Comparison of ENCODE assay signal across 31 cellular contexts in the genomic region with DNA sequence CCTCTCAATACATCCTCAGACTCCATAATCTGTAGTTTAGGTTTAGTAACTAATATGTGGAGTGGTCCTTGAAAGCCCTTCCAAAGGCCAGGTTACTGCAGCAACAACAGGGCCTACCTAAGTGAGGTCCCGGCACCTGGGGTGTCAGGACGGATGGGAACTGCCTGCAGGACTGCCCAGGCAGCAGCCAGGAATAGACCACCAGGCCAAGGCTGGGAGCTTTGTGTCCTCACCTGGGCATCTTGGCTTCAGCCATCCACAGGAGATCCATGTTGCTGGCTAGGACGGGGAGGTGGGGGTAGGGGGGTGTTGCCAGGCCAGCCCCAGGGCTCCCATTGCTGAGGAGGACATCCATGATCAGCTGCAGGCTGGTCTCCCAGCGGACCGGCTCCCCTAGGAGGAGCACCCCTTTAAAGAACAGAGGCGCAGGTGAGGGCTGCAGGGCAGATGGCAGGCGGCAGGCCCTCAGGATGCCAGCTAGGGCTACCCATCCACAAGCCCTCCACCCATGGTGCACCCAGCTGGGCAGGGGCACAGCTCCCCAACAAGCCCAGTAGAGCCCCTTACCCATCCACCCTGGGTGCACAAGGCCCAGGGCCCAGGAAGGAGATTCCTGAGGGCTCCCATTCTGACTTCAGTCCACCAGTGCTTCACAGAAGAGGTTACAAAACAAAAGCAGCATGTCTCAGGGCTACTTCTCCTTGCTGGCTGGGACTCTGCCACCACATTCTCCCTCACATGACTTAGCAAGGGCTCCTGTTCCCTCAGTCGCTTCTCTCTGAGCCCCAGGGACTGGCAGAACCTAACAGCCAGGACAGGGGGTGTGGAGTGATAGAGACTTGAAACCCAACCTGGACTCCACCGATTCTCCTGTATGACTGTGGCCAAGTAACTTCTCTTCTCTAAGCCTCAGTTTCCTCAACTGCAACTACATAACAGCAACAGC. TPM values are rescaled to one million over a fixed set of nuclear protein-coding genes. Genes with fewer than 3 reads are reported as not detected.
"Had no signal": no experiment of that assay in that cellular context is flagged by ENCODE, and none has a peak within 500 bp of the region (broad histone marks: within the 10 kb centered on the region; RNA-seq: fewer than 3 reads in every experiment).

No MANE protein-coding gene starts in this region.

- H3K4me1 ChIP-seq: esophagus squamous epithelium, lower lobe of right lung, stomach, suprapubic skin, tibial artery had no signal

- H3K4me1 Mint-ChIP-seq: activated CD4-positive, alpha-beta memory T cell treated with anti-CD3 and anti-CD28 coated beads, Interleukin-2, amount 10 ng/mL, durations not matched to agents 7 days and 5 days; activated CD4-positive, alpha-beta T cell treated with anti-CD3 and anti-CD28 coated beads, Interleukin-2, amount 10 ng/mL, durations not matched to agents 7 days and 5 days; activated CD8-positive, alpha-beta memory T cell treated with anti-CD3 and anti-CD28 coated beads, Interleukin-2, amount 10 ng/mL, durations not matched to agents 7 days and 5 days; activated naive CD4-positive, alpha-beta T cell treated with anti-CD3 and anti-CD28 coated beads, Interleukin-2, amount 10 ng/mL, durations not matched to agents 7 days and 5 days; WTC11 had no signal

- H3K27ac ChIP-seq: brain microvascular endothelial cell, epithelial cell of prostate, esophagus squamous epithelium, lower lobe of right lung, stomach, suprapubic skin, tibial artery had no signal

- H3K9me3 Mint-ChIP-seq: activated CD4-positive, alpha-beta memory T cell treated with anti-CD3 and anti-CD28 coated beads, Interleukin-2, amount 10 ng/mL, durations not matched to agents 7 days and 5 days; activated CD4-positive, alpha-beta T cell treated with anti-CD3 and anti-CD28 coated beads, Interleukin-2, amount 10 ng/mL, durations not matched to agents 7 days and 5 days; activated naive CD4-positive, alpha-beta T cell treated with anti-CD3 and anti-CD28 coated beads, Interleukin-2, amount 10 ng/mL, durations not matched to agents 7 days and 5 days; natural killer cell treated with Interleukin-12 subunit alpha and Interleukin-12 subunit beta and Interleukin-15 and Interleukin-18, amount 100 ng/mL, for 72 hours; stimulated activated naive B cell treated with anti-CD40 and anti-IgM and Interleukin-4, amounts not matched to agents 10 μg/mL and 1 μg/mL and 100 μg/mL, for 72 hours; WTC11 had no signal

- H3K27ac Mint-ChIP-seq: activated CD4-positive, alpha-beta memory T cell treated with anti-CD3 and anti-CD28 coated beads, Interleukin-2, amount 10 ng/mL, durations not matched to agents 7 days and 5 days; activated CD4-positive, alpha-beta T cell treated with anti-CD3 and anti-CD28 coated beads, Interleukin-2, amount 10 ng/mL, durations not matched to agents 7 days and 5 days; activated CD8-positive, alpha-beta memory T cell treated with anti-CD3 and anti-CD28 coated beads, Interleukin-2, amount 10 ng/mL, durations not matched to agents 7 days and 5 days; natural killer cell treated with Interleukin-12 subunit alpha and Interleukin-12 subunit beta and Interleukin-15 and Interleukin-18, amount 100 ng/mL, for 72 hours; stimulated activated naive B cell treated with anti-CD40 and anti-IgM and Interleukin-4, amounts not matched to agents 10 μg/mL and 1 μg/mL and 100 μg/mL, for 72 hours; T-helper 17 cell had no signal

- H3K27me3 ChIP-seq: brain microvascular endothelial cell, esophagus squamous epithelium, stomach, suprapubic skin, tibial artery had no signal

- DNase-seq: activated CD4-positive, alpha-beta memory T cell treated with anti-CD3 and anti-CD28 coated beads, Interleukin-2, amount 10 ng/mL, durations not matched to agents 7 days and 5 days; activated CD4-positive, alpha-beta T cell treated with anti-CD3 and anti-CD28 coated beads for 1 hour; activated CD4-positive, alpha-beta T cell treated with anti-CD3 and anti-CD28 coated beads, Interleukin-2, amount 10 ng/mL, durations not matched to agents 7 days and 5 days; activated CD8-positive, alpha-beta memory T cell treated with anti-CD3 and anti-CD28 coated beads, Interleukin-2, amount 10 ng/mL, durations not matched to agents 7 days and 5 days; activated gamma-delta T cell; activated naive CD4-positive, alpha-beta T cell treated with anti-CD3 and anti-CD28 coated beads, Interleukin-2, amount 10 ng/mL, durations not matched to agents 7 days and 5 days; amniotic stem cell; brain microvascular endothelial cell; central memory CD4-positive, alpha-beta T cell; dermis blood vessel endothelial cell; effector CD4-positive, alpha-beta T cell; esophagus squamous epithelium; foreskin melanocyte; islet precursor cell; lower lobe of right lung; mesendoderm; stimulated activated CD4-positive, alpha-beta T cell treated with anti-CD3 and anti-CD28 coated beads, Interleukin-15, amount 100 ng/mL, for 24 hours; stimulated activated CD4-positive, alpha-beta T cell treated with anti-CD3 and anti-CD28 coated beads, Interleukin-2, amount 100 ng/mL, for 24 hours; stimulated activated naive B cell treated with anti-CD40 and anti-IgM and Interleukin-4, amounts not matched to agents 10 μg/mL and 1 μg/mL and 100 μg/mL, for 72 hours; stomach; T-helper 17 cell had no signal

- FAIRE-seq: astrocyte had no signal

- H3K4me3 ChIP-seq: esophagus squamous epithelium, lower lobe of right lung, smooth muscle cell, stomach, suprapubic skin, tibial artery had no signal

- H3K27me3 Mint-ChIP-seq: activated CD4-positive, alpha-beta memory T cell treated with anti-CD3 and anti-CD28 coated beads, Interleukin-2, amount 10 ng/mL, durations not matched to agents 7 days and 5 days; activated CD4-positive, alpha-beta T cell treated with anti-CD3 and anti-CD28 coated beads, Interleukin-2, amount 10 ng/mL, durations not matched to agents 7 days and 5 days; activated CD8-positive, alpha-beta memory T cell treated with anti-CD3 and anti-CD28 coated beads, Interleukin-2, amount 10 ng/mL, durations not matched to agents 7 days and 5 days; activated naive CD4-positive, alpha-beta T cell treated with anti-CD3 and anti-CD28 coated beads, Interleukin-2, amount 10 ng/mL, durations not matched to agents 7 days and 5 days; natural killer cell treated with Interleukin-12 subunit alpha and Interleukin-12 subunit beta and Interleukin-15 and Interleukin-18, amount 100 ng/mL, for 72 hours; stimulated activated naive B cell treated with anti-CD40 and anti-IgM and Interleukin-4, amounts not matched to agents 10 μg/mL and 1 μg/mL and 100 μg/mL, for 72 hours; T-helper 17 cell had no signal

- H3K4me3 Mint-ChIP-seq: activated CD4-positive, alpha-beta memory T cell treated with anti-CD3 and anti-CD28 coated beads, Interleukin-2, amount 10 ng/mL, durations not matched to agents 7 days and 5 days; activated CD4-positive, alpha-beta T cell treated with anti-CD3 and anti-CD28 coated beads, Interleukin-2, amount 10 ng/mL, durations not matched to agents 7 days and 5 days; activated CD8-positive, alpha-beta memory T cell treated with anti-CD3 and anti-CD28 coated beads, Interleukin-2, amount 10 ng/mL, durations not matched to agents 7 days and 5 days; activated naive CD4-positive, alpha-beta T cell treated with anti-CD3 and anti-CD28 coated beads, Interleukin-2, amount 10 ng/mL, durations not matched to agents 7 days and 5 days; natural killer cell treated with Interleukin-12 subunit alpha and Interleukin-12 subunit beta and Interleukin-15 and Interleukin-18, amount 100 ng/mL, for 72 hours; stimulated activated naive B cell treated with anti-CD40 and anti-IgM and Interleukin-4, amounts not matched to agents 10 μg/mL and 1 μg/mL and 100 μg/mL, for 72 hours; T-helper 17 cell; WTC11 had no signal

- ATAC-seq: activated CD8-positive, alpha-beta memory T cell treated with anti-CD3 and anti-CD28 coated beads, Interleukin-2, amount 10 ng/mL, durations not matched to agents 7 days and 5 days; lower lobe of right lung; sciatic nerve; SK-N-SH treated with all-trans-retinoic acid at 6 μM for 48 hours; stimulated activated naive B cell treated with anti-CD40 and anti-IgM and Interleukin-4, amounts not matched to agents 10 μg/mL and 1 μg/mL and 100 μg/mL, for 72 hours; T-helper 17 cell; WTC11 had no signal

- H3K36me3 Mint-ChIP-seq: natural killer cell treated with Interleukin-12 subunit alpha and Interleukin-12 subunit beta and Interleukin-15 and Interleukin-18, amount 100 ng/mL, for 72 hours had no signal

- H3K9me3 ChIP-seq: esophagus squamous epithelium, lower lobe of right lung, stomach, suprapubic skin, tibial artery had no signal

RNA-seq across cellular contexts. Expression of gene TMEM121B, which starts 19.9 kb away (rescaled TPM):
- total RNA-seq: activated CD4-positive, alpha-beta memory T cell treated with anti-CD3 and anti-CD28 coated beads, Interleukin-2, amount 10 ng/mL, durations not matched to agents 7 days and 5 days; activated CD8-positive, alpha-beta memory T cell treated with anti-CD3 and anti-CD28 coated beads, Interleukin-2, amount 10 ng/mL, durations not matched to agents 7 days and 5 days; osteoblast had no signal
